Comparison of ENCODE assay signal across 16 cellular contexts in genomic region chr7:16318989-16319915, GRCh38.
A peak's percentile ranks its signal among the peaks of the same experiment; 100 is the strongest.
DNase-seq lines count a peak whose midpoint lies in the region; ATAC-seq, FAIRE-seq and TF ChIP-seq lines count a peak whose summit lies in the region.
"Had no signal": no experiment of that assay in that cellular context is flagged by ENCODE, and none has a peak within 500 bp of the region (broad histone marks: within the 10 kb centered on the region; RNA-seq: fewer than 3 reads in every experiment).

No MANE protein-coding gene starts in this region.

- peaks cover 7% of the 10 kb centered on the region for H3K4me1 ChIP-seq in Panc1 (ENCODE audit: control insufficient read depth, insufficient read depth, low read length)

- ATAC-seq in Panc1 (peak; percentile 89), HG02884 (IDR thresholded peaks at IDR 0.05; ENCODE audit: unreplicated experiment) (no peak), GM18868 (IDR thresholded peaks at IDR 0.05; ENCODE audit: unreplicated experiment) (no peak)
- ATAC-seq: right cardiac atrium had no signal

- peak; percentile 32 for DNase-seq in H54 (ENCODE audit: insufficient read length, low spot score)
- DNase-seq in Panc1 (ENCODE audit: low read depth, low spot score): no peak
- peak; percentile 59 for DNase-seq in epithelial cell of esophagus (ENCODE audit: low read depth)
- DNase-seq in posterior cingulate gyrus: peak in 7 of 10 donors; percentile 10 to 73 (median 41)
- no peak for DNase-seq in COLO668 (lab: John Stamatoyannopoulos, UW; ENCODE audit: unreplicated experiment)
- DNase-seq in CD14-positive monocyte (ENCODE audit: low spot score): no peak
- DNase-seq: activated CD4-positive, alpha-beta T cell treated with anti-CD3 and anti-CD28 coated beads for 4 hours; activated T-cell treated with anti-CD3 and anti-CD28 coated beads, Interleukin-2, amount 50 U/mL, for 48 hours; CD8-positive, alpha-beta memory T cell; erythroblast; NCI-H1105; NCI-H526; right cardiac atrium had no signal

- CTCF ChIA-PET in Panc1 (lab: Charles Lee): no interaction called here

- POLR2A ChIA-PET in Panc1 (lab: Charles Lee): no interaction called here

- peaks cover 0 to 15% (median 2%) of the 10 kb centered on the region in 7 donors for H3K9me3 Mint-ChIP-seq in CD14-positive monocyte
- H3K9me3 Mint-ChIP-seq: CD8-positive, alpha-beta memory T cell had no signal

- no peaks in the 10 kb centered on the region for H3K4me1 Mint-ChIP-seq in CD14-positive monocyte

- FAIRE-seq in H54 (lab: Jason Lieb, UNC): peak; percentile 83

- H3K27me3 Mint-ChIP-seq in CD14-positive monocyte (ENCODE audit: low read depth in 3 of 3): no peaks in the 10 kb centered on the region

- no peaks in the 10 kb centered on the region for H3K27me3 ChIP-seq in Panc1 (ENCODE audit: control insufficient read depth, insufficient read depth, low read length)

- H3K4me3 ChIP-seq in Panc1 (ENCODE audit: low read depth in 2 of 2, low read length in 2 of 2) (no peak overlapping the region), epithelial cell of esophagus (ENCODE audit: low read length) (no peak overlapping the region)

- no peak for TF ChIP-seq CTCF in Panc1 (IDR thresholded peaks at IDR 0.05)
- TF ChIP-seq CTCF in epithelial cell of esophagus (IDR thresholded peaks at IDR 0.05; ENCODE audit: insufficient read depth, low read depth, low read length, missing control alignments): no peak
- no peak for TF ChIP-seq CTCF in CD14-positive monocyte (IDR thresholded peaks at IDR 0.05)

- no peaks in the 10 kb centered on the region for H3K36me3 Mint-ChIP-seq in CD14-positive monocyte
- H3K36me3 Mint-ChIP-seq: CD8-positive, alpha-beta memory T cell had no signal

- H3K27ac ChIP-seq in Panc1 (ENCODE audit: low read length): peak overlapping the region; percentile 48; the same call in 1 of the 2 replicates
- H3K27ac ChIP-seq: HL-60 had no signal

- no peak overlapping the region for H3K4me3 Mint-ChIP-seq in CD14-positive monocyte
- H3K4me3 Mint-ChIP-seq: CD8-positive, alpha-beta memory T cell had no signal

- no peaks in the 10 kb centered on the region for H3K9me3 ChIP-seq in Panc1 (ENCODE audit: control insufficient read depth, insufficient read depth, low read depth, low read length)

- H3K27ac Mint-ChIP-seq in CD14-positive monocyte: no peak overlapping the region
- H3K27ac Mint-ChIP-seq: CD8-positive, alpha-beta memory T cell had no signal

- TF ChIP-seq POLR2A in H54 (IDR thresholded peaks at IDR 0.05; ENCODE audit: low read depth, low read length): no peak

- H3K36me3 ChIP-seq in Panc1 (ENCODE audit: control insufficient read depth, insufficient read depth, low read length): no peaks in the 10 kb centered on the region

- no TSS peak for BruUV-seq in Panc1 (replicated peaks; lab: Mats Ljungman, UMichigan)

- intact Hi-C loops in Panc1 (cut with micrococcal nuclease; ENCODE audit: unreplicated experiment): no loop called here
- intact Hi-C loops in posterior cingulate gyrus (cut with DNase I): no loop called here
- intact Hi-C loops in CD14-positive monocyte (cut with micrococcal nuclease): no loop called here

- in situ Hi-C loops in Panc1 (cut with HindIII; ENCODE audit: low pct_unique_long_range_greater_than_20kb, low sequenced_read_pairs): no loop called here

Comparison
In these comparisons a context has a peak if more than half of its experiments do, and no peak if none do; other contexts are left out.
1. DNase-seq: peak in H54 (single experiment), epithelial cell of esophagus (single experiment) and posterior cingulate gyrus (7 of 10); none in Panc1 (single experiment), COLO668 (single experiment) and CD14-positive monocyte (single experiment).